8 cellular contexts compared by ENCODE assay signal in the genomic region with DNA sequence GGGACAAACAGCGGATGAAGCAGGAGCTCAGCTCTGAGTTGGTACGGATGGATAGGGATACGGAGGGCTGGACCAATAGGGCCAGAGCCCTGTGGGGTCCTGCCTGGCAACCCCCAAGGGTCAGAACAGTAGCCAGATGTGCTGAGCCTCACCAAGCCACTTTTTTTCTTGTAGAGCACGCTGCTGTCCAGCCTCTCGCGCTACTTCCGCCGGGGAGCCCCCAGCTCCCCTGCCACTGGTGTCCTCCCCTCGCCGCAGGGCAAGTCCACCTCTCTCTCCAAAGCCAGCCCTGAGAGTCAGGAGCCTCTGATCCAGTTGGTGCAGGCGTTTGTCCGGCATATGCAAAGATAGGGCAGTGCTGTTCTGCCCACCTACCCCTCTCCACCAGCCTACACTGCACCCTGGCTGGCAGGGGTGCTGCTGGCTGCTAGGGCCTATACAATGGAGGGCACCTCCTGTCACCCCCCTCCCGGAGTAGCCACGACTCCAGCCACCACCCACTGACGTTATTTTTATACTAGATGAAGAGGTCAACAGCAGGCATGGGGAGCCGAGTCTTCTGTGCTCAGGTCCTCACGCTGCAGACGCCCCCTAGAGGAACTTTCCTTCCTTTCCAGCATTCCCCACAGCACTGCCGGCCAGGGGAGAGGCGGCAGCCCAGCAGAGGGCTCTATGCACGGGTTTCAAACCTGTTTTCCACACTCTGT. TPM values are rescaled to one million over a fixed set of nuclear protein-coding genes. Genes with fewer than 3 reads are reported as not detected.
A peak's percentile ranks its signal among the peaks of the same experiment; 100 is the strongest.
DNase-seq lines count a peak whose midpoint lies in the region; ATAC-seq and TF ChIP-seq lines count a peak whose summit lies in the region.

No MANE protein-coding gene starts in this region.

- H3K4me1 ChIP-seq in ectodermal cell (ENCODE audit: control insufficient read depth, insufficient read depth, low read length): no peaks in the 10 kb centered on the region

- H3K9me3 ChIP-seq in ectodermal cell (ENCODE audit: control insufficient read depth, low read length): no peaks in the 10 kb centered on the region

- no peak for DNase-seq in AG04449 (ENCODE audit: low read depth, low spot score)
- peak; percentile 43 for DNase-seq in NCI-H2227 treated with DMSO at 0.1 percent for 48 hours (lab: John Stamatoyannopoulos, UW)
- peak; percentile 65 for DNase-seq in activated CD4-positive, alpha-beta T cell treated with anti-CD3 and anti-CD28 coated beads for 48 hours
- peak in 1 of 2 donors; percentile 43 for DNase-seq in memory B cell (ENCODE audit: low spot score in 2 of 2)
- peak; percentile 26 for DNase-seq in stimulated activated CD8-positive, alpha-beta memory T cell treated with anti-CD3 and anti-CD28 coated beads, Interleukin-4, amount 100 ng/mL, for 24 hours (ENCODE audit: low read depth)

- H3K4me3 ChIP-seq in AG04449 (ENCODE audit: low read depth, low read length): no peak overlapping the region
- H3K4me3 ChIP-seq in ectodermal cell (ENCODE audit: insufficient read depth, low read depth, low read length): no peak overlapping the region

- no peak for TF ChIP-seq POLR2A in GM18505 (IDR thresholded peaks at IDR 0.05; ENCODE audit: borderline replicate concordance, extremely low read depth, insufficient read depth, insufficient read length)

- peak; percentile 94 for TF ChIP-seq CTCF in AG04449 (IDR thresholded peaks at IDR 0.05; ENCODE audit: insufficient read depth, low read length, missing control alignments)

- H3K36me3 ChIP-seq in ectodermal cell (ENCODE audit: control insufficient read depth, insufficient read depth, low read length): peaks cover 32% of the 10 kb centered on the region

- POLR2A ChIA-PET in AG04449 (lab: Yijun Ruan, JAX): no interaction called here

- H3K4me3 Mint-ChIP-seq in memory B cell: no peak overlapping the region

- peak overlapping the region; percentile 40 for H3K27ac Mint-ChIP-seq in memory B cell

- H3K36me3 Mint-ChIP-seq in memory B cell: peaks cover 12% of the 10 kb centered on the region

- peak overlapping the region; percentile 1 for H3K27ac ChIP-seq in ectodermal cell (ENCODE audit: insufficient read depth, low read depth, low read length, poor library complexity, severe bottlenecking)

- ATAC-seq in GM18505 (IDR thresholded peaks at IDR 0.05; ENCODE audit: unreplicated experiment): peak; percentile 47
- peak; percentile 90 for ATAC-seq in memory B cell (ENCODE audit: low read depth)
- no peak for ATAC-seq in GM18858 (IDR thresholded peaks at IDR 0.05; ENCODE audit: unreplicated experiment)

- H3K27me3 Mint-ChIP-seq in memory B cell: no peaks in the 10 kb centered on the region

- H3K4me1 Mint-ChIP-seq in memory B cell: peaks cover 3% of the 10 kb centered on the region

- CTCF ChIA-PET in AG04449 (lab: Yijun Ruan, JAX): interaction anchor here (0.5 to 11.1 kb wide), 16 partner anchors 9 to 618 kb away, joined by 3 to 178 read pairs (median 6); partner anchors contain the start of genes DOLPP1 and SH3GLB2

- no peaks in the 10 kb centered on the region for H3K9me3 Mint-ChIP-seq in memory B cell

- 67% methylated on average over 21 of the region's 21 CpGs for WGBS in ectodermal cell, 2 experiments

- no peaks in the 10 kb centered on the region for H3K27me3 ChIP-seq in ectodermal cell (ENCODE audit: control insufficient read depth, insufficient read depth, low read length, poor library complexity, severe bottlenecking)

RNA-seq across cellular contexts. Expression of gene SH3GLB2, which starts 21.6 kb away (rescaled TPM):
- polyA plus RNA-seq in ectodermal cell (2013, experiment 1 of 4): 72.2 TPM
- 69.8 TPM for polyA plus RNA-seq in ectodermal cell (2013, experiment 2 of 4)
- 66.6 TPM for polyA plus RNA-seq in ectodermal cell (2013, experiment 3 of 4)
- polyA plus RNA-seq in ectodermal cell (2013, experiment 4 of 4): 75.8 TPM

RNA-seq across cellular contexts. Expression of gene MIGA2, which starts 29.9 kb away (rescaled TPM):
- polyA plus RNA-seq in ectodermal cell (2013, experiment 1 of 4): 26.5 TPM
- polyA plus RNA-seq in ectodermal cell (2013, experiment 2 of 4): 23.7 TPM
- polyA plus RNA-seq in ectodermal cell (2013, experiment 3 of 4): 19.5 TPM
- polyA plus RNA-seq in ectodermal cell (2013, experiment 4 of 4): 18.4 TPM

RNA-seq across cellular contexts. Expression of gene NUP188, which starts 59.0 kb away (rescaled TPM):
- 73.3 TPM for polyA plus RNA-seq in ectodermal cell (2013, experiment 1 of 4)
- polyA plus RNA-seq in ectodermal cell (2013, experiment 2 of 4): 78.9 TPM
- 51.7 TPM for polyA plus RNA-seq in ectodermal cell (2013, experiment 3 of 4)
- 58.0 TPM for polyA plus RNA-seq in ectodermal cell (2013, experiment 4 of 4)

RNA-seq across cellular contexts. Expression of gene DOLK, which starts 59.1 kb away (rescaled TPM):
- 19.8 TPM for polyA plus RNA-seq in ectodermal cell (2013, experiment 1 of 4)
- polyA plus RNA-seq in ectodermal cell (2013, experiment 2 of 4): 20.7 TPM
- 15.1 TPM for polyA plus RNA-seq in ectodermal cell (2013, experiment 3 of 4)
- polyA plus RNA-seq in ectodermal cell (2013, experiment 4 of 4): 17.7 TPM
